In the genomic region with DNA sequence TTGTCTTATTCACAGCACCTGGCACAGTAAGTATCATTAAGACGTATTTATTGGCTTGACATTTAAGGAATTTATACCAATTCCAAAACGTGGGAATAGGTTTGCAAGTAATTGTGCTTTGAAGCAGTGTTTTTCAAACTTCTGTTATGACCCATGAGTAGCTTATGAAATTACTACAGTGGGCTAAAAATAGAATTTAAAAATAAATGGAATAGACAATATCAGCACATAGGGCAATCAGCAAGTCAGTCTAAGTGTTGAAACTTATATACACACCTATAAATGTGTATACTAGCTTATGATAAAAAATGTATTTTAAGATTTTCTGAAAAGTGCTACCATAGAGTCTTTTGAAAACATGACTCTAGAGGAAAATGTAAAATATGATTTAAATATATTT, we compare ENCODE assay signal across 21 cellular contexts.
"Had no signal": no experiment of that assay in that cellular context is flagged by ENCODE, and none has a peak within 500 bp of the region (broad histone marks: within the 10 kb centered on the region; RNA-seq: fewer than 3 reads in every experiment).

No MANE protein-coding gene starts in this region.

- H3K4me3 ChIP-seq: K562, SJCRH30 had no signal

- DNase-seq: Kasumi-1, MM.1S, NCI-H1105, NCI-H1436 treated with DMSO at 0.1 percent for 48 hours, NCI-H1694, NCI-H187 treated with DMSO at 0.1 percent for 48 hours, NCI-H2029 treated with DMSO at 0.1 percent for 48 hours, NCI-H2171 treated with DMSO at 0.1 percent for 48 hours, NCI-H226, NCI-H446, NCI-H510A, NCI-H526 treated with DMSO at 0.1 percent for 48 hours, NCI-H748 treated with DMSO at 0.1 percent for 48 hours, RPMI8226, SHP77 treated with DMSO at 0.1 percent for 48 hours, SJCRH30, T-helper 1 cell had no signal

- H3K27ac ChIP-seq: HL-60, KMS-11, SJCRH30 had no signal

- H3K27me3 ChIP-seq: SJCRH30 had no signal

- H3K4me1 ChIP-seq: SJCRH30 had no signal

- ATAC-seq: K562, SK-N-SH treated with all-trans-retinoic acid at 6 μM for 48 hours had no signal

- H3K36me3 ChIP-seq: SJCRH30 had no signal

- H3K9me3 ChIP-seq: SJCRH30 had no signal
